ENCODE assay signal across 1 cellular context in genomic region chr2:240430595-240430994, GRCh38.
TF ChIP-seq lines count a peak whose summit lies in the region.

No MANE protein-coding gene starts in this region.

TF ChIP-seq in HepG2, 621 proteins besides CTCF, POLR2A, EP300 and RAD21 (continued from another document):
- TF ChIP-seq ARID5B (CRISPR knock-in tag; IDR thresholded peaks at IDR 0.05) (no peak), HNRNPL (IDR thresholded peaks at IDR 0.05; ENCODE audit: low read depth, low read length) (no peak), ZNF672 (CRISPR knock-in tag; IDR thresholded peaks at IDR 0.05) (no peak), SYNCRIP (IDR thresholded peaks at IDR 0.05; ENCODE audit: insufficient read depth, low read depth, low read length) (no peak), ZNF407 (CRISPR knock-in tag; IDR thresholded peaks at IDR 0.05; ENCODE audit: not compliant biosample characterization) (no peak)
TF ChIP-seq in HepG2: peak in this region for 0.
